In genomic region chr10:46720386-46720785, GRCh38 we compare ENCODE assay signal across 8 cellular contexts.
DNase-seq lines count a peak whose midpoint lies in the region; TF ChIP-seq lines count a peak whose summit lies in the region.
"Not testable (repeated sequence)": the region's sequence is repeated elsewhere in the genome, so short reads cannot be mapped to it uniquely, and the experiment has no call there.

No MANE protein-coding gene starts in this region.

- not testable (repeated sequence) for H3K36me3 ChIP-seq in HAP-1 (replicated peaks); mammary epithelial cell (ENCODE audit: insufficient read depth, low read length); liver (ENCODE audit: control insufficient read depth in 4 of 4, insufficient read depth in 3 of 4, low read depth in 1 of 4, low read length in 3 of 4)

- H3K4me2 ChIP-seq in mammary epithelial cell (ENCODE audit: insufficient read depth, low read depth, low read length), result not testable (repeated sequence)

- dilution Hi-C loops in mammary epithelial cell (cut with HindIII; ENCODE audit: low sequenced_read_pairs), result not testable (repeated sequence)

- not testable (repeated sequence) for H3K9ac ChIP-seq in mammary epithelial cell (ENCODE audit: insufficient read depth, low read length); liver (ENCODE audit: low read depth in 1 of 2, low read length in 2 of 2)

- in situ Hi-C loops in HAP-1 (cut with MboI; ENCODE audit: low sequenced_read_pairs); mammary epithelial cell (cut with MboI; ENCODE audit: low sequenced_read_pairs in 2 of 2): not testable (repeated sequence)

- H3K4me1 ChIP-seq in HAP-1; mammary epithelial cell (ENCODE audit: insufficient read depth, low read length); liver (ENCODE audit: control insufficient read depth in 4 of 4, insufficient read depth in 4 of 4, low read length in 3 of 4): not testable (repeated sequence)

- TF ChIP-seq CTCF in AG09309 (IDR thresholded peaks at IDR 0.05; ENCODE audit: control insufficient read depth, insufficient read depth, low read depth, low read length, missing control alignments) (peak; percentile 20), mammary epithelial cell (conservative IDR thresholded peaks at IDR 0.05 in 1 of 2, IDR thresholded peaks at IDR 0.05 in 1 of 2; ENCODE audit: extremely low read depth in 1 of 2, insufficient read depth in 1 of 2, low read depth in 1 of 2, low read length in 2 of 2) (peak in 1 of 2 donors; percentile 37), fibroblast of the aortic adventitia (IDR thresholded peaks at IDR 0.05; ENCODE audit: insufficient read depth, low read length) (peak; percentile 28), liver (IDR thresholded peaks at IDR 0.05; ENCODE audit: low read depth, low read length, missing input control) (peak; percentile 33)

- H3K4me3 ChIP-seq in AG09309 (ENCODE audit: control insufficient read depth, low read depth, low read length); HAP-1; mammary epithelial cell (replicated peaks in 1 of 3; ENCODE audit: insufficient read depth in 1 of 3, low read depth in 2 of 3, low read length in 3 of 3); fibroblast of the aortic adventitia (ENCODE audit: low read depth, low read length); liver (ENCODE audit: low read depth in 1 of 3, low read length in 3 of 3): not testable (repeated sequence)

- WGBS in mammary epithelial cell (ENCODE audit: low coverage, missing lambda C conversion rate), result no CpG with 5 or more reads among the region's 1 CpG
- WGBS in liver, result no CpG with 5 or more reads among the region's 1 CpG

- H2AFZ ChIP-seq in mammary epithelial cell (ENCODE audit: low read depth, low read length), result not testable (repeated sequence)

- peak; percentile 59 to 67 for TF ChIP-seq RAD21 in liver (IDR thresholded peaks at IDR 0.05)

- not testable (repeated sequence) for H3K27ac ChIP-seq in mammary epithelial cell (ENCODE audit: insufficient read depth, low read depth, low read length); liver (ENCODE audit: low read depth in 1 of 2, low read length in 2 of 2)

- not testable (repeated sequence) for DNase-seq in AG09309 (ENCODE audit: low read depth)
- DNase-seq in HAP-1 (ENCODE audit: low spot score in 2 of 2), result peak; percentile 2 to 9
- DNase-seq in NCI-H1694 (lab: John Stamatoyannopoulos, UW), result peak; percentile 34
- peak; percentile 0 for DNase-seq in SK-N-DZ (ENCODE audit: low spot score)
- DNase-seq in mammary epithelial cell, result peak; percentile 5
- peak; percentile 21 for DNase-seq in fibroblast of the aortic adventitia (ENCODE audit: low read depth)
- DNase-seq in renal cortical epithelial cell (ENCODE audit: low read depth), result peak; percentile 80

- not testable (repeated sequence) for H3K27me3 ChIP-seq in HAP-1 (ENCODE audit: low read depth); mammary epithelial cell (ENCODE audit: insufficient read depth, low read length); liver (ENCODE audit: control insufficient read depth in 4 of 4, insufficient read depth in 4 of 4, low read length in 3 of 4)

- BruUV-seq in mammary epithelial cell (replicated peaks; lab: Mats Ljungman, UMichigan), result not testable (repeated sequence)

- CTCF ChIA-PET in mammary epithelial cell (lab: Charles Lee; ENCODE audit: low non-redundant PET), result not testable (repeated sequence)

- not testable (repeated sequence) for H3K79me2 ChIP-seq in mammary epithelial cell (ENCODE audit: insufficient read depth, low read length)

- not testable (repeated sequence) for H3K9me3 ChIP-seq in HAP-1; mammary epithelial cell (replicated peaks; ENCODE audit: insufficient read depth, low read length); liver (ENCODE audit: control insufficient read depth in 4 of 4, low read length in 3 of 4)

- H4K20me1 ChIP-seq in mammary epithelial cell (ENCODE audit: insufficient read depth, low read length), result not testable (repeated sequence)

- intact Hi-C loops in mammary epithelial cell (cut with micrococcal nuclease), result not testable (repeated sequence)

TF ChIP-seq in liver, 16 proteins besides CTCF, POLR2A, EP300 and RAD21:
- TF ChIP-seq, protein P1, sequence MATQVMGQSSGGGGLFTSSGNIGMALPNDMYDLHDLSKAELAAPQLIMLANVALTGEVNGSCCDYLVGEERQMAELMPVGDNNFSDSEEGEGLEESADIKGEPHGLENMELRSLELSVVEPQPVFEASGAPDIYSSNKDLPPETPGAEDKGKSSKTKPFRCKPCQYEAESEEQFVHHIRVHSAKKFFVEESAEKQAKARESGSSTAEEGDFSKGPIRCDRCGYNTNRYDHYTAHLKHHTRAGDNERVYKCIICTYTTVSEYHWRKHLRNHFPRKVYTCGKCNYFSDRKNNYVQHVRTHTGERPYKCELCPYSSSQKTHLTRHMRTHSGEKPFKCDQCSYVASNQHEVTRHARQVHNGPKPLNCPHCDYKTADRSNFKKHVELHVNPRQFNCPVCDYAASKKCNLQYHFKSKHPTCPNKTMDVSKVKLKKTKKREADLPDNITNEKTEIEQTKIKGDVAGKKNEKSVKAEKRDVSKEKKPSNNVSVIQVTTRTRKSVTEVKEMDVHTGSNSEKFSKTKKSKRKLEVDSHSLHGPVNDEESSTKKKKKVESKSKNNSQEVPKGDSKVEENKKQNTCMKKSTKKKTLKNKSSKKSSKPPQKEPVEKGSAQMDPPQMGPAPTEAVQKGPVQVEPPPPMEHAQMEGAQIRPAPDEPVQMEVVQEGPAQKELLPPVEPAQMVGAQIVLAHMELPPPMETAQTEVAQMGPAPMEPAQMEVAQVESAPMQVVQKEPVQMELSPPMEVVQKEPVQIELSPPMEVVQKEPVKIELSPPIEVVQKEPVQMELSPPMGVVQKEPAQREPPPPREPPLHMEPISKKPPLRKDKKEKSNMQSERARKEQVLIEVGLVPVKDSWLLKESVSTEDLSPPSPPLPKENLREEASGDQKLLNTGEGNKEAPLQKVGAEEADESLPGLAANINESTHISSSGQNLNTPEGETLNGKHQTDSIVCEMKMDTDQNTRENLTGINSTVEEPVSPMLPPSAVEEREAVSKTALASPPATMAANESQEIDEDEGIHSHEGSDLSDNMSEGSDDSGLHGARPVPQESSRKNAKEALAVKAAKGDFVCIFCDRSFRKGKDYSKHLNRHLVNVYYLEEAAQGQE (IDR thresholded peaks at IDR 0.05), result peak; percentile 25
- TF ChIP-seq SP1 (IDR thresholded peaks at IDR 0.05) (peak; percentile 40), YY1 (IDR thresholded peaks at IDR 0.05) (peak; percentile 59), HNF4A (conservative IDR thresholded peaks at IDR 0.05) (peak in 1 of 2 donors; percentile 35)
